In the genomic region with DNA sequence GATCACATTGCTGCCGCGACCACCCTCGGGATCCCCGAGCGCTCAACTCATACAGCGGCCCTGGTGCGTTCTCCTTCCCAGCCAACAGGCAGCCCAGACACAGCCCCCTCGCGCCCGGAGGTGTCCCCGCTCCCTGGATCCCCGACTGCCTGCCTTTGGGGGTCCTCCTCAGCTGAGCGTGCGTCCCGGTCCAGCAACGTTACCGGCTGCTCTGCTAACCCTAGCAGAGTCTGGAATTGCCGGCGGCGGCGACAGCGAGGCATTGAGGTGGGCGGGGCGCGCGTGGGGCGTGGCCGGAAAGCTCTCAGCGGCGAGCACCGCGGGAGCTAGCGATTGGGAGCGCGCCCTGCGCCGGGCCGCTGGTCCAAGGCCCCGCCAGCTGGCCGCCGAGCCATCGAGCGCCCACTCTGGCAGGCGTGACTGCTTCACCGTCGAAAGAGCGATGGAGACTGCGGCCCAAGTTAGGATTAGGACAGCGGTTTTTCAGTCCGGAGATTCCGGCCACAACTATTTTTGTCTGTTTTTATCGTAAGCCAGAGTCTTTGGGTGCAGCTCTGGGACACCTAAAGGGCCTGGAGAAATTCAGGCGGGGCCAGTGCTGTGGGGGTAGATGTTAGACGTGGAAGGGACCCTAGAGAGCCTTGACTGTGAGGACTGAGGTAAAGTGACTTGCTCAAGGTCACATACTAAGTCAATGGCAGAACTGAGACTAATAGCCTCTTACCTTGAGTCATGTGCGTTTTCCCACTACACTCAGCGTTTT, we compare ENCODE assay signal across 1 cellular context.
TF ChIP-seq lines count a peak whose summit lies in the region.

A gene (minus strand): TSS at position 232 of the 763 bp plus-strand sequence. CDS start 17,575 bp downstream, outside the sequence.

TF ChIP-seq in GM12878, 131 proteins besides CTCF, POLR2A, EP300 and RAD21 (continued from another document and continues in another):
- TF ChIP-seq IKZF2 (IDR thresholded peaks at IDR 0.05): peak in 1 of 2 experiments; percentile 32; a peak in 1 of 4 replicates
- TF ChIP-seq NR2C1 (IDR thresholded peaks at IDR 0.05): peak; percentile 50
- TF ChIP-seq JUNB (IDR thresholded peaks at IDR 0.05): no peak; the same call in 1 of the 2 replicates
- TF ChIP-seq NFXL1 (IDR thresholded peaks at IDR 0.05; ENCODE audit: borderline replicate concordance): no peak
- TF ChIP-seq, protein P1, sequence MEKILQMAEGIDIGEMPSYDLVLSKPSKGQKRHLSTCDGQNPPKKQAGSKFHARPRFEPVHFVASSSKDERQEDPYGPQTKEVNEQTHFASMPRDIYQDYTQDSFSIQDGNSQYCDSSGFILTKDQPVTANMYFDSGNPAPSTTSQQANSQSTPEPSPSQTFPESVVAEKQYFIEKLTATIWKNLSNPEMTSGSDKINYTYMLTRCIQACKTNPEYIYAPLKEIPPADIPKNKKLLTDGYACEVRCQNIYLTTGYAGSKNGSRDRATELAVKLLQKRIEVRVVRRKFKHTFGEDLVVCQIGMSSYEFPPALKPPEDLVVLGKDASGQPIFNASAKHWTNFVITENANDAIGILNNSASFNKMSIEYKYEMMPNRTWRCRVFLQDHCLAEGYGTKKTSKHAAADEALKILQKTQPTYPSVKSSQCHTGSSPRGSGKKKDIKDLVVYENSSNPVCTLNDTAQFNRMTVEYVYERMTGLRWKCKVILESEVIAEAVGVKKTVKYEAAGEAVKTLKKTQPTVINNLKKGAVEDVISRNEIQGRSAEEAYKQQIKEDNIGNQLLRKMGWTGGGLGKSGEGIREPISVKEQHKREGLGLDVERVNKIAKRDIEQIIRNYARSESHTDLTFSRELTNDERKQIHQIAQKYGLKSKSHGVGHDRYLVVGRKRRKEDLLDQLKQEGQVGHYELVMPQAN (conservative IDR thresholded peaks at IDR 0.05): peak; percentile 92
- TF ChIP-seq, protein P2, sequence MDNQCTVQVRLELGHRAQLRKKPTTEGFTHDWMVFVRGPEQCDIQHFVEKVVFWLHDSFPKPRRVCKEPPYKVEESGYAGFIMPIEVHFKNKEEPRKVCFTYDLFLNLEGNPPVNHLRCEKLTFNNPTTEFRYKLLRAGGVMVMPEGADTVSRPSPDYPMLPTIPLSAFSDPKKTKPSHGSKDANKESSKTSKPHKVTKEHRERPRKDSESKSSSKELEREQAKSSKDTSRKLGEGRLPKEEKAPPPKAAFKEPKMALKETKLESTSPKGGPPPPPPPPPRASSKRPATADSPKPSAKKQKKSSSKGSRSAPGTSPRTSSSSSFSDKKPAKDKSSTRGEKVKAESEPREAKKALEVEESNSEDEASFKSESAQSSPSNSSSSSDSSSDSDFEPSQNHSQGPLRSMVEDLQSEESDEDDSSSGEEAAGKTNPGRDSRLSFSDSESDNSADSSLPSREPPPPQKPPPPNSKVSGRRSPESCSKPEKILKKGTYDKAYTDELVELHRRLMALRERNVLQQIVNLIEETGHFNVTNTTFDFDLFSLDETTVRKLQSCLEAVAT (IDR thresholded peaks at IDR 0.05): peak; percentile 100
- peak; percentile 89 for TF ChIP-seq IKZF1 (conservative IDR thresholded peaks at IDR 0.05)
- TF ChIP-seq, protein P3, sequence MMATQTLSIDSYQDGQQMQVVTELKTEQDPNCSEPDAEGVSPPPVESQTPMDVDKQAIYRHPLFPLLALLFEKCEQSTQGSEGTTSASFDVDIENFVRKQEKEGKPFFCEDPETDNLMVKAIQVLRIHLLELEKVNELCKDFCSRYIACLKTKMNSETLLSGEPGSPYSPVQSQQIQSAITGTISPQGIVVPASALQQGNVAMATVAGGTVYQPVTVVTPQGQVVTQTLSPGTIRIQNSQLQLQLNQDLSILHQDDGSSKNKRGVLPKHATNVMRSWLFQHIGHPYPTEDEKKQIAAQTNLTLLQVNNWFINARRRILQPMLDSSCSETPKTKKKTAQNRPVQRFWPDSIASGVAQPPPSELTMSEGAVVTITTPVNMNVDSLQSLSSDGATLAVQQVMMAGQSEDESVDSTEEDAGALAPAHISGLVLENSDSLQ (IDR thresholded peaks at IDR 0.05): no peak
- TF ChIP-seq HDAC6 (IDR thresholded peaks at IDR 0.05; ENCODE audit: unreplicated experiment): peak; percentile 80
- TF ChIP-seq, protein P4, sequence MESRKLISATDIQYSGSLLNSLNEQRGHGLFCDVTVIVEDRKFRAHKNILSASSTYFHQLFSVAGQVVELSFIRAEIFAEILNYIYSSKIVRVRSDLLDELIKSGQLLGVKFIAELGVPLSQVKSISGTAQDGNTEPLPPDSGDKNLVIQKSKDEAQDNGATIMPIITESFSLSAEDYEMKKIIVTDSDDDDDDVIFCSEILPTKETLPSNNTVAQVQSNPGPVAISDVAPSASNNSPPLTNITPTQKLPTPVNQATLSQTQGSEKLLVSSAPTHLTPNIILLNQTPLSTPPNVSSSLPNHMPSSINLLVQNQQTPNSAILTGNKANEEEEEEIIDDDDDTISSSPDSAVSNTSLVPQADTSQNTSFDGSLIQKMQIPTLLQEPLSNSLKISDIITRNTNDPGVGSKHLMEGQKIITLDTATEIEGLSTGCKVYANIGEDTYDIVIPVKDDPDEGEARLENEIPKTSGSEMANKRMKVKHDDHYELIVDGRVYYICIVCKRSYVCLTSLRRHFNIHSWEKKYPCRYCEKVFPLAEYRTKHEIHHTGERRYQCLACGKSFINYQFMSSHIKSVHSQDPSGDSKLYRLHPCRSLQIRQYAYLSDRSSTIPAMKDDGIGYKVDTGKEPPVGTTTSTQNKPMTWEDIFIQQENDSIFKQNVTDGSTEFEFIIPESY (IDR thresholded peaks at IDR 0.05): no peak
- TF ChIP-seq, protein P5, sequence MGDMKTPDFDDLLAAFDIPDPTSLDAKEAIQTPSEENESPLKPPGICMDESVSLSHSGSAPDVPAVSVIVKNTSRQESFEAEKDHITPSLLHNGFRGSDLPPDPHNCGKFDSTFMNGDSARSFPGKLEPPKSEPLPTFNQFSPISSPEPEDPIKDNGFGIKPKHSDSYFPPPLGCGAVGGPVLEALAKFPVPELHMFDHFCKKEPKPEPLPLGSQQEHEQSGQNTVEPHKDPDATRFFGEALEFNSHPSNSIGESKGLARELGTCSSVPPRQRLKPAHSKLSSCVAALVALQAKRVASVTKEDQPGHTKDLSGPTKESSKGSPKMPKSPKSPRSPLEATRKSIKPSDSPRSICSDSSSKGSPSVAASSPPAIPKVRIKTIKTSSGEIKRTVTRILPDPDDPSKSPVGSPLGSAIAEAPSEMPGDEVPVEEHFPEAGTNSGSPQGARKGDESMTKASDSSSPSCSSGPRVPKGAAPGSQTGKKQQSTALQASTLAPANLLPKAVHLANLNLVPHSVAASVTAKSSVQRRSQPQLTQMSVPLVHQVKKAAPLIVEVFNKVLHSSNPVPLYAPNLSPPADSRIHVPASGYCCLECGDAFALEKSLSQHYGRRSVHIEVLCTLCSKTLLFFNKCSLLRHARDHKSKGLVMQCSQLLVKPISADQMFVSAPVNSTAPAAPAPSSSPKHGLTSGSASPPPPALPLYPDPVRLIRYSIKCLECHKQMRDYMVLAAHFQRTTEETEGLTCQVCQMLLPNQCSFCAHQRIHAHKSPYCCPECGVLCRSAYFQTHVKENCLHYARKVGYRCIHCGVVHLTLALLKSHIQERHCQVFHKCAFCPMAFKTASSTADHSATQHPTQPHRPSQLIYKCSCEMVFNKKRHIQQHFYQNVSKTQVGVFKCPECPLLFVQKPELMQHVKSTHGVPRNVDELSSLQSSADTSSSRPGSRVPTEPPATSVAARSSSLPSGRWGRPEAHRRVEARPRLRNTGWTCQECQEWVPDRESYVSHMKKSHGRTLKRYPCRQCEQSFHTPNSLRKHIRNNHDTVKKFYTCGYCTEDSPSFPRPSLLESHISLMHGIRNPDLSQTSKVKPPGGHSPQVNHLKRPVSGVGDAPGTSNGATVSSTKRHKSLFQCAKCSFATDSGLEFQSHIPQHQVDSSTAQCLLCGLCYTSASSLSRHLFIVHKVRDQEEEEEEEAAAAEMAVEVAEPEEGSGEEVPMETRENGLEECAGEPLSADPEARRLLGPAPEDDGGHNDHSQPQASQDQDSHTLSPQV (IDR thresholded peaks at IDR 0.05): 0 out of 2 replicates have a peak, but pooled peaks have one; percentile 13
- peak; percentile 71 for TF ChIP-seq RUNX3 (IDR thresholded peaks at IDR 0.05; ENCODE audit: low read length)
- no peak for TF ChIP-seq SREBF2 (IDR thresholded peaks at IDR 0.05; ENCODE audit: low read length)
- peak; percentile 78; the same call in 1 of the 2 replicates for TF ChIP-seq SMARCA5 (IDR thresholded peaks at IDR 0.05)
- no peak for TF ChIP-seq ZBED1 (IDR thresholded peaks at IDR 0.05; ENCODE audit: borderline replicate concordance)
- TF ChIP-seq, protein P6, sequence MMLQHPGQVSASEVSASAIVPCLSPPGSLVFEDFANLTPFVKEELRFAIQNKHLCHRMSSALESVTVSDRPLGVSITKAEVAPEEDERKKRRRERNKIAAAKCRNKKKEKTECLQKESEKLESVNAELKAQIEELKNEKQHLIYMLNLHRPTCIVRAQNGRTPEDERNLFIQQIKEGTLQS (IDR thresholded peaks at IDR 0.05; ENCODE audit: borderline replicate concordance, extremely low read depth, low read depth, low read length): no peak
- TF ChIP-seq FOXK2 (IDR thresholded peaks at IDR 0.05): 0 out of 2 replicates have a peak, but pooled peaks have one; percentile 33
- no peak for TF ChIP-seq HDGF (IDR thresholded peaks at IDR 0.05)
- no peak for TF ChIP-seq KAT2A (conservative IDR thresholded peaks at IDR 0.05; ENCODE audit: control insufficient read depth, low read depth, low read length)
- no peak; the same call in 1 of the 2 replicates for TF ChIP-seq PAX8 (IDR thresholded peaks at IDR 0.05)
- TF ChIP-seq, protein P7, sequence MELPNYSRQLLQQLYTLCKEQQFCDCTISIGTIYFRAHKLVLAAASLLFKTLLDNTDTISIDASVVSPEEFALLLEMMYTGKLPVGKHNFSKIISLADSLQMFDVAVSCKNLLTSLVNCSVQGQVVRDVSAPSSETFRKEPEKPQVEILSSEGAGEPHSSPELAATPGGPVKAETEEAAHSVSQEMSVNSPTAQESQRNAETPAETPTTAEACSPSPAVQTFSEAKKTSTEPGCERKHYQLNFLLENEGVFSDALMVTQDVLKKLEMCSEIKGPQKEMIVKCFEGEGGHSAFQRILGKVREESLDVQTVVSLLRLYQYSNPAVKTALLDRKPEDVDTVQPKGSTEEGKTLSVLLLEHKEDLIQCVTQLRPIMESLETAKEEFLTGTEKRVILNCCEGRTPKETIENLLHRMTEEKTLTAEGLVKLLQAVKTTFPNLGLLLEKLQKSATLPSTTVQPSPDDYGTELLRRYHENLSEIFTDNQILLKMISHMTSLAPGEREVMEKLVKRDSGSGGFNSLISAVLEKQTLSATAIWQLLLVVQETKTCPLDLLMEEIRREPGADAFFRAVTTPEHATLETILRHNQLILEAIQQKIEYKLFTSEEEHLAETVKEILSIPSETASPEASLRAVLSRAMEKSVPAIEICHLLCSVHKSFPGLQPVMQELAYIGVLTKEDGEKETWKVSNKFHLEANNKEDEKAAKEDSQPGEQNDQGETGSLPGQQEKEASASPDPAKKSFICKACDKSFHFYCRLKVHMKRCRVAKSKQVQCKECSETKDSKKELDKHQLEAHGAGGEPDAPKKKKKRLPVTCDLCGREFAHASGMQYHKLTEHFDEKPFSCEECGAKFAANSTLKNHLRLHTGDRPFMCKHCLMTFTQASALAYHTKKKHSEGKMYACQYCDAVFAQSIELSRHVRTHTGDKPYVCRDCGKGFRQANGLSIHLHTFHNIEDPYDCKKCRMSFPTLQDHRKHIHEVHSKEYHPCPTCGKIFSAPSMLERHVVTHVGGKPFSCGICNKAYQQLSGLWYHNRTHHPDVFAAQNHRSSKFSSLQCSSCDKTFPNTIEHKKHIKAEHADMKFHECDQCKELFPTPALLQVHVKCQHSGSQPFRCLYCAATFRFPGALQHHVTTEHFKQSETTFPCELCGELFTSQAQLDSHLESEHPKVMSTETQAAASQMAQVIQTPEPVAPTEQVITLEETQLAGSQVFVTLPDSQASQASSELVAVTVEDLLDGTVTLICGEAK (IDR thresholded peaks at IDR 0.05; ENCODE audit: borderline replicate concordance): no peak
- no peak for TF ChIP-seq ASH2L (IDR thresholded peaks at IDR 0.05; ENCODE audit: borderline replicate concordance, low read depth)
- TF ChIP-seq NFIC (IDR thresholded peaks at IDR 0.05; ENCODE audit: low read depth, low read length): 0 out of 2 replicates have a peak, but pooled peaks have one; percentile 32
- no peak for TF ChIP-seq ZNF217 (IDR thresholded peaks at IDR 0.05)
- TF ChIP-seq YY1 (IDR thresholded peaks at IDR 0.05; ENCODE audit: low read depth, low read length): peak; percentile 89
- TF ChIP-seq KDM1A (IDR thresholded peaks at IDR 0.05; ENCODE audit: borderline replicate concordance): no peak
- TF ChIP-seq TAF1 (IDR thresholded peaks at IDR 0.05; ENCODE audit: borderline replicate concordance, low read depth, low read length): peak; percentile 92
- no peak for TF ChIP-seq MYB (IDR thresholded peaks at IDR 0.05; ENCODE audit: borderline replicate concordance, low read depth, low read length)
- no peak for TF ChIP-seq ZNF622 (IDR thresholded peaks at IDR 0.05)
- TF ChIP-seq, protein P8, sequence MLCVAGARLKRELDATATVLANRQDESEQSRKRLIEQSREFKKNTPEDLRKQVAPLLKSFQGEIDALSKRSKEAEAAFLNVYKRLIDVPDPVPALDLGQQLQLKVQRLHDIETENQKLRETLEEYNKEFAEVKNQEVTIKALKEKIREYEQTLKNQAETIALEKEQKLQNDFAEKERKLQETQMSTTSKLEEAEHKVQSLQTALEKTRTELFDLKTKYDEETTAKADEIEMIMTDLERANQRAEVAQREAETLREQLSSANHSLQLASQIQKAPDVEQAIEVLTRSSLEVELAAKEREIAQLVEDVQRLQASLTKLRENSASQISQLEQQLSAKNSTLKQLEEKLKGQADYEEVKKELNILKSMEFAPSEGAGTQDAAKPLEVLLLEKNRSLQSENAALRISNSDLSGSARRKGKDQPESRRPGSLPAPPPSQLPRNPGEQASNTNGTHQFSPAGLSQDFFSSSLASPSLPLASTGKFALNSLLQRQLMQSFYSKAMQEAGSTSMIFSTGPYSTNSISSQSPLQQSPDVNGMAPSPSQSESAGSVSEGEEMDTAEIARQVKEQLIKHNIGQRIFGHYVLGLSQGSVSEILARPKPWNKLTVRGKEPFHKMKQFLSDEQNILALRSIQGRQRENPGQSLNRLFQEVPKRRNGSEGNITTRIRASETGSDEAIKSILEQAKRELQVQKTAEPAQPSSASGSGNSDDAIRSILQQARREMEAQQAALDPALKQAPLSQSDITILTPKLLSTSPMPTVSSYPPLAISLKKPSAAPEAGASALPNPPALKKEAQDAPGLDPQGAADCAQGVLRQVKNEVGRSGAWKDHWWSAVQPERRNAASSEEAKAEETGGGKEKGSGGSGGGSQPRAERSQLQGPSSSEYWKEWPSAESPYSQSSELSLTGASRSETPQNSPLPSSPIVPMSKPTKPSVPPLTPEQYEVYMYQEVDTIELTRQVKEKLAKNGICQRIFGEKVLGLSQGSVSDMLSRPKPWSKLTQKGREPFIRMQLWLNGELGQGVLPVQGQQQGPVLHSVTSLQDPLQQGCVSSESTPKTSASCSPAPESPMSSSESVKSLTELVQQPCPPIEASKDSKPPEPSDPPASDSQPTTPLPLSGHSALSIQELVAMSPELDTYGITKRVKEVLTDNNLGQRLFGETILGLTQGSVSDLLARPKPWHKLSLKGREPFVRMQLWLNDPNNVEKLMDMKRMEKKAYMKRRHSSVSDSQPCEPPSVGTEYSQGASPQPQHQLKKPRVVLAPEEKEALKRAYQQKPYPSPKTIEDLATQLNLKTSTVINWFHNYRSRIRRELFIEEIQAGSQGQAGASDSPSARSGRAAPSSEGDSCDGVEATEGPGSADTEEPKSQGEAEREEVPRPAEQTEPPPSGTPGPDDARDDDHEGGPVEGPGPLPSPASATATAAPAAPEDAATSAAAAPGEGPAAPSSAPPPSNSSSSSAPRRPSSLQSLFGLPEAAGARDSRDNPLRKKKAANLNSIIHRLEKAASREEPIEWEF (IDR thresholded peaks at IDR 0.05; ENCODE audit: insufficient replicate concordance, low read depth, low read length): peak; percentile 98
- TF ChIP-seq NRF1 (conservative IDR thresholded peaks at IDR 0.05; ENCODE audit: low read depth, low read length): 0 out of 2 replicates have a peak, but pooled peaks have one; percentile 13
- peak; percentile 35 for TF ChIP-seq SIX5 (IDR thresholded peaks at IDR 0.05; ENCODE audit: low read depth, low read length, severe bottlenecking)
- no peak for TF ChIP-seq MYC (IDR thresholded peaks at IDR 0.05; ENCODE audit: insufficient read depth, insufficient read length, insufficient replicate concordance, low read length, severe bottlenecking)
- 0 out of 2 replicates have a peak, but pooled peaks have one; percentile 41 for TF ChIP-seq NBN (IDR thresholded peaks at IDR 0.05)
